Comparison of ENCODE assay signal across 8 cellular contexts in the genomic region with DNA sequence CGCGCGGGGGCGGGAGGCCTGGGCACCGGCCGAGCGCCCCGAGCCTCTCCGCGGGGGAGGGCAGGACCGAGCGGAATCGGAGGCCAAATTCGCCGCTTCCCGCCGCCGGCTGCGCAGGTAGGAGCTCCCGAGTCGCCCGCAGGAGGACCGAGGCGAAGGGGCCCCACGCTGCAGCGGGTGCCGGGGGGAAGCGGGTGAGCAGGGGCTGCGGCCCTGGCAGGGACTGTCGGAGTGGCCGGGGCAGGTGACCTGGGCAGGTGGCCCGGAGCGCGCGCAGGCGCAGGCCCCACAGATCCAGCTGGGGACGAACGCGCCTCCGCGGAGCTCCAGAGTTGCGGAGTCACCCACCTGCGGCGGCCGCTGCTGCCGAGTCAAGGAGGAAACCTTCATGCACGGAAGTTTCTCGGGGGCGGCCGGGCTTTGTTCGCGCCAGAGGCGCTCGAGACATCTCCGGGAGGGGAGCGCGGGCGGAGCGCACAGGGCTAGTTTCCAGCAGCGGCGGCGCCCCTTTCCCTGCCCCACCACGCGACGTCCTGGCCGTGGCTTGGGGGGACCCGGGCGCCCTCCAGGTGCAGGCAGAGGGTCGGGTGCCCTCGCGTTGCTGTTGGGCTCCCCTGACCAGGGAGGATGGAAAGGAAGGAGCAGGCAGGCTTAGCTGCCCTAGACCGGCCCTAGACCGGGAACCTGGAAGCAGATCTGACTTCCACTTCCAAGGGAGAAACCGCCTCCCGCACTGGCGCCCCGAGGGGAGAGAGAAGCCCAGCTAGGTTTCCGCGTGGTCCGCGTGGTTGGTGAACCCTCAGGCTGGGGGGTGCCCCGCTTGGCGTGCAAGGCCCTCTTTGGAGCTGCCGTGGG. TPM values are rescaled to one million over a fixed set of nuclear protein-coding genes. Genes with fewer than 3 reads are reported as not detected.
DNase-seq lines count a peak whose midpoint lies in the region; ATAC-seq, FAIRE-seq and TF ChIP-seq lines count a peak whose summit lies in the region.

No MANE protein-coding gene starts in this region.

- no peaks in the 10 kb centered on the region for H3K36me3 ChIP-seq in rectal smooth muscle tissue (ENCODE audit: control insufficient read depth, insufficient read depth, low read length)

- H3K27ac Mint-ChIP-seq in activated T-helper 2 cell treated with anti-CD3 and anti-CD28 coated beads, Interferon-gamma antibody, Interleukin-2, Interleukin-4, amounts not matched to agents 10 μg/mL and 5 μg/mL and 100 μg/mL, durations not matched to agents 14 hours and 24 hours and 36 hours, result no peak overlapping the region
- no peak overlapping the region for H3K27ac Mint-ChIP-seq in glutamatergic neuron (ENCODE audit: unreplicated experiment)

- peaks cover 25% of the 10 kb centered on the region for H3K4me1 Mint-ChIP-seq in activated T-helper 2 cell treated with anti-CD3 and anti-CD28 coated beads, Interferon-gamma antibody, Interleukin-2, Interleukin-4, amounts not matched to agents 10 μg/mL and 5 μg/mL and 100 μg/mL, durations not matched to agents 14 hours and 24 hours and 36 hours (ENCODE audit: low read depth)
- H3K4me1 Mint-ChIP-seq in glutamatergic neuron (ENCODE audit: low read depth, unreplicated experiment), result peaks cover 31% of the 10 kb centered on the region

- peak overlapping the region; percentile 61 for H3K4me3 ChIP-seq in rectal smooth muscle tissue (ENCODE audit: low read length)

- peak overlapping the region; percentile 80 for H3K4me3 Mint-ChIP-seq in activated T-helper 2 cell treated with anti-CD3 and anti-CD28 coated beads, Interferon-gamma antibody, Interleukin-2, Interleukin-4, amounts not matched to agents 10 μg/mL and 5 μg/mL and 100 μg/mL, durations not matched to agents 14 hours and 24 hours and 36 hours (ENCODE audit: low read depth)
- H3K4me3 Mint-ChIP-seq in glutamatergic neuron (ENCODE audit: unreplicated experiment), result peak overlapping the region; percentile 76

- H3K27me3 ChIP-seq in rectal smooth muscle tissue (ENCODE audit: control insufficient read depth, insufficient read depth, low read length), result peaks cover 12% of the 10 kb centered on the region

- peak; percentile 68 for DNase-seq in GM12892 (ENCODE audit: insufficient read length)
- peak; percentile 26 for DNase-seq in NOMO-1 treated with DMSO at 0.1 percent for 48 hours (lab: John Stamatoyannopoulos, UW; ENCODE audit: unreplicated experiment)
- peak; percentile 56 for DNase-seq in activated T-helper 2 cell treated with anti-CD3 and anti-CD28 coated beads, Interferon-gamma antibody, Interleukin-2, Interleukin-4, amounts not matched to agents 10 μg/mL and 5 μg/mL and 100 μg/mL, durations not matched to agents 14 hours and 24 hours and 36 hours (ENCODE audit: low spot score)
- DNase-seq in glutamatergic neuron, result peak; percentile 44
- DNase-seq in DMS114 treated with DMSO at 0.1 percent for 48 hours (lab: John Stamatoyannopoulos, UW; ENCODE audit: unreplicated experiment), result no peak
- no peak for DNase-seq in NCI-H226

- no peak overlapping the region for H3K27ac ChIP-seq in rectal smooth muscle tissue (ENCODE audit: low read depth, low read length)

- H3K4me1 ChIP-seq in rectal smooth muscle tissue (ENCODE audit: control insufficient read depth, insufficient read depth, low read length), result no peaks in the 10 kb centered on the region

- no peaks in the 10 kb centered on the region for H3K9me3 Mint-ChIP-seq in activated T-helper 2 cell treated with anti-CD3 and anti-CD28 coated beads, Interferon-gamma antibody, Interleukin-2, Interleukin-4, amounts not matched to agents 10 μg/mL and 5 μg/mL and 100 μg/mL, durations not matched to agents 14 hours and 24 hours and 36 hours
- peaks cover 23% of the 10 kb centered on the region for H3K9me3 Mint-ChIP-seq in glutamatergic neuron (ENCODE audit: unreplicated experiment)

- TF ChIP-seq CTCF in glutamatergic neuron (IDR thresholded peaks at IDR 0.05; ENCODE audit: partially characterized antibody, unreplicated experiment), result no peak

- intact Hi-C loops in activated T-helper 2 cell treated with anti-CD3 and anti-CD28 coated beads, Interferon-gamma antibody, Interleukin-2, Interleukin-4, amounts not matched to agents 10 μg/mL and 5 μg/mL and 100 μg/mL, durations not matched to agents 14 hours and 24 hours and 36 hours (cut with micrococcal nuclease), result loop anchor here (1.0 to 5.0 kb wide), 4 partner anchors 8 to 152 kb away; no protein-coding TSS in a partner anchor

- peaks cover 7% of the 10 kb centered on the region for H3K27me3 Mint-ChIP-seq in activated T-helper 2 cell treated with anti-CD3 and anti-CD28 coated beads, Interferon-gamma antibody, Interleukin-2, Interleukin-4, amounts not matched to agents 10 μg/mL and 5 μg/mL and 100 μg/mL, durations not matched to agents 14 hours and 24 hours and 36 hours (ENCODE audit: low read depth)
- H3K27me3 Mint-ChIP-seq in glutamatergic neuron (ENCODE audit: unreplicated experiment), result peaks cover 26% of the 10 kb centered on the region

- no peak for TF ChIP-seq POLR2A in GM12892 (IDR thresholded peaks at IDR 0.05; ENCODE audit: low read depth, low read length)

- FAIRE-seq in GM12892 (lab: Jason Lieb, UNC), result peak; percentile 27

- peaks cover 18% of the 10 kb centered on the region for H3K36me3 Mint-ChIP-seq in activated T-helper 2 cell treated with anti-CD3 and anti-CD28 coated beads, Interferon-gamma antibody, Interleukin-2, Interleukin-4, amounts not matched to agents 10 μg/mL and 5 μg/mL and 100 μg/mL, durations not matched to agents 14 hours and 24 hours and 36 hours (ENCODE audit: low read depth)
- H3K36me3 Mint-ChIP-seq in glutamatergic neuron (ENCODE audit: unreplicated experiment), result no peaks in the 10 kb centered on the region

- no peak overlapping the region for H3K9ac ChIP-seq in rectal smooth muscle tissue (ENCODE audit: low read length)

- ATAC-seq in HG02763 (IDR thresholded peaks at IDR 0.05; ENCODE audit: unreplicated experiment), result peak; percentile 16

RNA-seq across cellular contexts. Expression of gene SLCO4A1, which starts 0.6 kb away (rescaled TPM):
- polyA plus RNA-seq in GM12892 (2012; ENCODE audit: missing spikeins), result 8.7 TPM
- total RNA-seq in activated T-helper 2 cell treated with anti-CD3 and anti-CD28 coated beads, Interferon-gamma antibody, Interleukin-2, Interleukin-4, amounts not matched to agents 10 μg/mL and 5 μg/mL and 100 μg/mL, durations not matched to agents 14 hours and 24 hours and 36 hours, result 59.2 and 61.1 TPM in 2 replicates
- 26.5 TPM for total RNA-seq in glutamatergic neuron (ENCODE audit: unreplicated experiment)

Comparison
In these comparisons a context has a peak if more than half of its experiments do, and no peak if none do; other contexts are left out.
1. DNase-seq: peak in GM12892 (single experiment), NOMO-1 treated with DMSO at 0.1 percent for 48 hours (single experiment), activated T-helper 2 cell treated with anti-CD3 and anti-CD28 coated beads, Interferon-gamma antibody, Interleukin-2, Interleukin-4, amounts not matched to agents 10 μg/mL and 5 μg/mL and 100 μg/mL, durations not matched to agents 14 hours and 24 hours and 36 hours (single experiment) and glutamatergic neuron (single experiment); none in DMS114 treated with DMSO at 0.1 percent for 48 hours (single experiment) and NCI-H226 (single experiment).